1 cellular context compared by ENCODE assay signal in genomic region chr12:4116251-4117111, GRCh38.
A peak's percentile ranks its signal among the peaks of the same experiment; 100 is the strongest.
TF ChIP-seq lines count a peak whose summit lies in the region.

No MANE protein-coding gene starts in this region.

TF ChIP-seq in GM12878, 131 proteins besides CTCF, POLR2A, EP300 and RAD21 (continued from another document):
- TF ChIP-seq ZNF687 (IDR thresholded peaks at IDR 0.05) (0 out of 2 replicates have a peak, but pooled peaks have one; percentile 23), BHLHE40 (IDR thresholded peaks at IDR 0.05; ENCODE audit: borderline replicate concordance in 1 of 2, low read depth in 2 of 2, low read length in 1 of 2) (peak; percentile 34 to 66; a peak in 3 of 4 replicates)
